ENCODE assay signal across 18 cellular contexts in the genomic region with DNA sequence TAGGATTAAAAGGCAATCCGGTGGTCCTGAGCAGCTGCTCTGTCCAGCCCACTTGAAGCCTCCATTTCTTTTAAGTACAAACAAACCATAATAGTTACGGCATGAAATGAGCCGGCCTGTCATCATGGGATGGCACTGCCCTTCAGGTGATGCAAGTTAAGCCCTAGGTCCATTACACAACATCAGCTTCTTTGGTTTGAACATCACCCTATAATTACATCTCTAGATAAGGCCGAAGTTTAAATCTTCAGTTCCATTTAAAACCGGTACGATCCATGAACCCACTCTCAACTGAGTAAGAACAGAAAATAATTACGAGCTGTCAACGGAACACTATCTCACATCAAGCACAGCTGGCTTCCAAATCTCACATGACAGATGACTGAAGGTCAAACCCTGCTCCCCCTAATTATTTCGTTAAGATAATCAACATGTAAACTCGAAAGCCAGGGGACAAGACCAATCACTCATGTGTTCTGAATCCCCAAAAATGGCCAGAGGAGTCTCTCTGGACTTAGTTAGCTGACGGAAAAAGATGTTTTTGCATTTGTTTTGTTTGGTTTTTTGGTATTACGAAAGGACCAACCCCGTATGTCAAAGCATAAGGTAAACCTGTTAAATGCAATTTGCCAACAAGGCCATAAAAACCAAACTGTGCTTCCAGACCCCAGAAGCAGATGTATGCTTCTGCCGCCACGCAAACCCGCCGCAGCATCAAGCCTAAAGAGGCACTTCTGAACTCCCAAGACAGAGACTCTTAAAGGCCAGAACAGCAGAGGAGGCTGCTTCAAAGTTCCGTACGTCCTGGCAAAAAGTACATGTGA. TPM values are rescaled to one million over a fixed set of nuclear protein-coding genes. Genes with fewer than 3 reads are reported as not detected.
DNase-seq lines count a peak whose midpoint lies in the region; TF ChIP-seq lines count a peak whose summit lies in the region.
"Had no signal": no experiment of that assay in that cellular context is flagged by ENCODE, and none has a peak within 500 bp of the region (broad histone marks: within the 10 kb centered on the region; RNA-seq: fewer than 3 reads in every experiment).

No MANE protein-coding gene starts in this region.

- TF ChIP-seq CTCF in CD14-positive monocyte (IDR thresholded peaks at IDR 0.05), result no peak
- TF ChIP-seq CTCF in glutamatergic neuron (IDR thresholded peaks at IDR 0.05; ENCODE audit: partially characterized antibody, unreplicated experiment), result no peak
- TF ChIP-seq CTCF in GM10248 (IDR thresholded peaks at IDR 0.05; ENCODE audit: control extremely low read depth, extremely low read depth, low read depth, missing control alignments), result no peak

- H3K27me3 Mint-ChIP-seq in CD14-positive monocyte (ENCODE audit: low read depth in 3 of 3), result peaks cover 0 to 2% (median 0%) of the 10 kb centered on the region in 3 donors
- peaks cover 1% of the 10 kb centered on the region for H3K27me3 Mint-ChIP-seq in glutamatergic neuron (ENCODE audit: unreplicated experiment)
- H3K27me3 Mint-ChIP-seq: B cell; CD4-positive, CD25-positive, alpha-beta regulatory T cell had no signal

- H3K4me3 Mint-ChIP-seq in CD14-positive monocyte (no peak overlapping the region), glutamatergic neuron (ENCODE audit: unreplicated experiment) (peak overlapping the region; percentile 57)
- H3K4me3 Mint-ChIP-seq: B cell; CD4-positive, CD25-positive, alpha-beta regulatory T cell; H9 had no signal

- H3K4me1 Mint-ChIP-seq in CD14-positive monocyte, result peaks cover 17% of the 10 kb centered on the region
- H3K4me1 Mint-ChIP-seq in glutamatergic neuron (ENCODE audit: low read depth, unreplicated experiment), result peaks cover 51% of the 10 kb centered on the region

- DNase-seq in NCI-H1417 (lab: John Stamatoyannopoulos, UW), result peak in 2 of 3 experiments; percentile 9 to 42
- DNase-seq in NCI-H1417 treated with DMSO at 0.1 percent for 48 hours (lab: John Stamatoyannopoulos, UW), result no peak
- peak; percentile 8 for DNase-seq in CD14-positive monocyte (ENCODE audit: low spot score)
- peak; percentile 52 for DNase-seq in NCI-H69 (lab: John Stamatoyannopoulos, UW)
- DNase-seq in glutamatergic neuron, result no peak
- no peak for DNase-seq in activated gamma-delta T cell treated with Interleukin-2 at 50 U/mL for 16 hours
- DNase-seq in GM10248 (ENCODE audit: extremely low spot score), result no peak
- no peak for DNase-seq in NCI-H2107 (lab: John Stamatoyannopoulos, UW)
- DNase-seq: 8988T; CD4-positive, CD25-positive, alpha-beta regulatory T cell; COR-L47; GF-D8; H9; NCI-H1105; NCI-H187; NCI-H524; RPMI8226 had no signal

- no peak overlapping the region for H3K27ac Mint-ChIP-seq in CD14-positive monocyte
- H3K27ac Mint-ChIP-seq in glutamatergic neuron (ENCODE audit: unreplicated experiment), result peak overlapping the region; percentile 84
- H3K27ac Mint-ChIP-seq: B cell; CD4-positive, CD25-positive, alpha-beta regulatory T cell had no signal

- intact Hi-C loops in CD14-positive monocyte (cut with micrococcal nuclease), result no loop called here

- CTCF ChIA-PET in GM10248 (lab: Yijun Ruan, JAX), result interaction anchor here (0.9 to 2.0 kb wide), 4 partner anchors 8 to 37 kb away, joined by 3 to 4 read pairs (median 3); no protein-coding TSS in a partner anchor

- peaks cover 0 to 4% (median 0%) of the 10 kb centered on the region in 7 donors for H3K9me3 Mint-ChIP-seq in CD14-positive monocyte
- peaks cover 6% of the 10 kb centered on the region for H3K9me3 Mint-ChIP-seq in glutamatergic neuron (ENCODE audit: unreplicated experiment)
- H3K9me3 Mint-ChIP-seq: CD4-positive, CD25-positive, alpha-beta regulatory T cell; H9 had no signal

- peaks cover 39 to 64% of the 10 kb centered on the region in 2 donors for H3K36me3 Mint-ChIP-seq in CD14-positive monocyte
- H3K36me3 Mint-ChIP-seq in glutamatergic neuron (ENCODE audit: unreplicated experiment), result peaks cover 5% of the 10 kb centered on the region

- POLR2A ChIA-PET in GM10248 (lab: Yijun Ruan, JAX), result no interaction called here

RNA-seq across cellular contexts. Expression of gene GNA12, which starts 10.8 kb away (rescaled TPM):
- polyA plus RNA-seq in CD14-positive monocyte, result 10 to 100 TPM in 1 of 2 donors, 1 to 10 TPM in 1; 3.4 to 10.6 TPM
- 66.2 TPM for total RNA-seq in glutamatergic neuron (ENCODE audit: unreplicated experiment)

Comparison
In these comparisons a context has a peak if more than half of its experiments do, and no peak if none do; other contexts are left out.
1. DNase-seq: peak in NCI-H1417 (2 of 3), CD14-positive monocyte (single experiment) and NCI-H69 (single experiment); none in NCI-H1417 treated with DMSO at 0.1 percent for 48 hours (single experiment), glutamatergic neuron (single experiment), activated gamma-delta T cell treated with Interleukin-2 at 50 U/mL for 16 hours (single experiment), GM10248 (single experiment) and NCI-H2107 (single experiment).